In the genomic region with DNA sequence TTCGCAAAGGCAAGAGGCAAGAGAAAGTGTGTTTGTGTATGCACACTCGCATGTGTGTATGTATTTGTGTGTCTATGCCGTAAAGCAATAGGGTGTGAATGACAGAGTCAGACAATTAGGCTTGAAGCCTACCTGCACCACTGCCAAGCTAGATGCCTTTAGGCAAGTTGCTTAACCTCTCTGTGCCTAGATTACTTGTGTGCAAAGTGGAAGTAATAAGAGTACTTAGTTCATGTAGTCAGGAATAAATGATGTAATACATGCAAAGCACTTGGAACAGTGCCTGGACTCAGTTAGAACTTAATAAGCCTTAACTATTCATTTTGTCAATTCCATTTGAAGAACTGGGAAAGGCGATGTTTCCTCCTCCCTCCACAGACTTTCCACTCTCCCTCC, we compare ENCODE assay signal across 25 cellular contexts. TPM values are rescaled to one million over a fixed set of nuclear protein-coding genes. Genes with fewer than 3 reads are reported as not detected.
DNase-seq lines count a peak whose midpoint lies in the region; ATAC-seq and TF ChIP-seq lines count a peak whose summit lies in the region.
"Had no signal": no experiment of that assay in that cellular context is flagged by ENCODE, and none has a peak within 500 bp of the region (broad histone marks: within the 10 kb centered on the region; RNA-seq: fewer than 3 reads in every experiment).

No MANE protein-coding gene starts in this region.

- 89% methylated on average over 4 of the region's 4 CpGs for WGBS in right cardiac atrium

- H3K27ac ChIP-seq in right cardiac atrium (ENCODE audit: low read length), result peak overlapping the region; percentile 1
- no peak overlapping the region for H3K27ac ChIP-seq in left lung
- H3K27ac ChIP-seq: gastroesophageal sphincter, WERI-Rb-1 had no signal

- peaks cover 46% of the 10 kb centered on the region for H3K27me3 Mint-ChIP-seq in stimulated activated memory B cell treated with anti-CD40 and anti-IgM and Interleukin-4, amounts not matched to agents 10 μg/mL and 1 μg/mL and 100 μg/mL, for 72 hours
- H3K27me3 Mint-ChIP-seq: activated CD4-positive, alpha-beta memory T cell treated with anti-CD3 and anti-CD28 coated beads, Interleukin-2, amount 10 ng/mL, durations not matched to agents 7 days and 5 days; CD8-positive, alpha-beta memory T cell had no signal

- H3K36me3 Mint-ChIP-seq in stimulated activated memory B cell treated with anti-CD40 and anti-IgM and Interleukin-4, amounts not matched to agents 10 μg/mL and 1 μg/mL and 100 μg/mL, for 72 hours, result no peaks in the 10 kb centered on the region
- H3K36me3 Mint-ChIP-seq: natural killer cell had no signal

- DNase-seq in right cardiac atrium (no peak), cardiac septum (ENCODE audit: low spot score) (no peak), cardiac fibroblast (ENCODE audit: low read depth in 2 of 2) (peak; percentile 22 to 31), left lung (no peak), iPS-NIHi11 (ENCODE audit: low spot score) (no peak), KBM-7 (no peak)
- DNase-seq: activated CD4-positive, alpha-beta memory T cell treated with anti-CD3 and anti-CD28 coated beads, Interleukin-2, amount 10 ng/mL, durations not matched to agents 7 days and 5 days; activated T-cell treated with anti-CD3 and anti-CD28 coated beads, Interleukin-2, amount 50 U/mL, for 48 hours; CD8-positive, alpha-beta memory T cell; effector memory CD8-positive, alpha-beta T cell; EL; H9; Karpas-422; natural killer cell; NCI-H1417 treated with DMSO at 0.1 percent for 48 hours; NCI-H446; stimulated activated naive CD4-positive, alpha-beta T cell treated with Interleukin-2 at 50 U/mL for 16 hours; WERI-Rb-1 had no signal

- H3K4me1 Mint-ChIP-seq in stimulated activated memory B cell treated with anti-CD40 and anti-IgM and Interleukin-4, amounts not matched to agents 10 μg/mL and 1 μg/mL and 100 μg/mL, for 72 hours, result peaks cover 7% of the 10 kb centered on the region

- peaks cover 18% of the 10 kb centered on the region for H3K4me1 ChIP-seq in right cardiac atrium (ENCODE audit: control insufficient read depth, insufficient read depth, low read length)
- H3K4me1 ChIP-seq in left lung, result peaks cover 0 to 18% of the 10 kb centered on the region in 2 donors

- H3K27me3 ChIP-seq in right cardiac atrium (ENCODE audit: control insufficient read depth, insufficient read depth) (no peaks in the 10 kb centered on the region), left lung (no peaks in the 10 kb centered on the region)
- H3K27me3 ChIP-seq: gastroesophageal sphincter had no signal

- no peak overlapping the region for H3K27ac Mint-ChIP-seq in stimulated activated memory B cell treated with anti-CD40 and anti-IgM and Interleukin-4, amounts not matched to agents 10 μg/mL and 1 μg/mL and 100 μg/mL, for 72 hours
- H3K27ac Mint-ChIP-seq: activated CD4-positive, alpha-beta memory T cell treated with anti-CD3 and anti-CD28 coated beads, Interleukin-2, amount 10 ng/mL, durations not matched to agents 7 days and 5 days; CD8-positive, alpha-beta memory T cell; effector memory CD8-positive, alpha-beta T cell; H9; T-helper 1 cell treated with Interleukin-12 subunit alpha and Interleukin-12 subunit beta and Interleukin-4 antibody, amounts not matched to agents 30 μg/mL and 1 μg/mL, for 36 hours had no signal

- no peak for TF ChIP-seq CTCF in cardiac fibroblast (IDR thresholded peaks at IDR 0.05; ENCODE audit: low read depth, low read length)
- TF ChIP-seq CTCF in left lung (IDR thresholded peaks at IDR 0.05), result no peak

- no peak overlapping the region for H3K4me3 ChIP-seq in right cardiac atrium (ENCODE audit: low read length)
- no peak overlapping the region for H3K4me3 ChIP-seq in cardiac fibroblast (replicated peaks in 1 of 2; ENCODE audit: low read depth in 2 of 2, low read length in 2 of 2)
- H3K4me3 ChIP-seq in left lung, result no peak overlapping the region
- H3K4me3 ChIP-seq: gastroesophageal sphincter, lung had no signal

- H3K4me3 Mint-ChIP-seq in stimulated activated memory B cell treated with anti-CD40 and anti-IgM and Interleukin-4, amounts not matched to agents 10 μg/mL and 1 μg/mL and 100 μg/mL, for 72 hours, result no peak overlapping the region
- H3K4me3 Mint-ChIP-seq: activated CD4-positive, alpha-beta memory T cell treated with anti-CD3 and anti-CD28 coated beads, Interleukin-2, amount 10 ng/mL, durations not matched to agents 7 days and 5 days; CD8-positive, alpha-beta memory T cell; effector memory CD8-positive, alpha-beta T cell; H9; natural killer cell; T-helper 1 cell treated with Interleukin-12 subunit alpha and Interleukin-12 subunit beta and Interleukin-4 antibody, amounts not matched to agents 30 μg/mL and 1 μg/mL, for 36 hours had no signal

- ATAC-seq in right cardiac atrium, result no peak
- ATAC-seq in left lung, result peak; percentile 62
- no peak for ATAC-seq in stimulated activated memory B cell treated with anti-CD40 and anti-IgM and Interleukin-4, amounts not matched to agents 10 μg/mL and 1 μg/mL and 100 μg/mL, for 72 hours
- no peak for ATAC-seq in HG03095 (IDR thresholded peaks at IDR 0.05; ENCODE audit: unreplicated experiment)
- ATAC-seq: activated naive CD4-positive, alpha-beta T cell treated with anti-CD3 and anti-CD28 coated beads, Interleukin-2, amount 50 U/mL, for 72 hours; effector memory CD8-positive, alpha-beta T cell; gastroesophageal sphincter; natural killer cell had no signal

- intact Hi-C loops in right cardiac atrium (cut with DNase I), result loop anchor here in 3 of 4 donors (10.0 kb wide), 3 partner anchors 54 to 124 kb away; a partner anchor contains a TSS
- intact Hi-C loops in cardiac septum (cut with DNase I), result no loop called here
- intact Hi-C loops in left lung (cut with DNase I), result no loop called here

- H3K36me3 ChIP-seq in left lung, result peaks cover 0 to 58% of the 10 kb centered on the region in 2 donors
- H3K36me3 ChIP-seq: gastroesophageal sphincter, WERI-Rb-1 had no signal

- in situ Hi-C loops in KBM-7 (cut with MboI; ENCODE audit: low pct_unique_long_range_greater_than_20kb, low sequenced_read_pairs), result no loop called here

- H3K9me3 ChIP-seq in right cardiac atrium (ENCODE audit: control insufficient read depth, low read length), result no peaks in the 10 kb centered on the region
- no peaks in the 10 kb centered on the region for H3K9me3 ChIP-seq in left lung
- H3K9me3 ChIP-seq: gastroesophageal sphincter had no signal

- H3K9me3 Mint-ChIP-seq in stimulated activated memory B cell treated with anti-CD40 and anti-IgM and Interleukin-4, amounts not matched to agents 10 μg/mL and 1 μg/mL and 100 μg/mL, for 72 hours, result no peaks in the 10 kb centered on the region
- H3K9me3 Mint-ChIP-seq: activated CD4-positive, alpha-beta memory T cell treated with anti-CD3 and anti-CD28 coated beads, Interleukin-2, amount 10 ng/mL, durations not matched to agents 7 days and 5 days; CD8-positive, alpha-beta memory T cell; effector memory CD8-positive, alpha-beta T cell; H9; natural killer cell; T-helper 1 cell treated with Interleukin-12 subunit alpha and Interleukin-12 subunit beta and Interleukin-4 antibody, amounts not matched to agents 30 μg/mL and 1 μg/mL, for 36 hours had no signal

RNA-seq across cellular contexts. Expression of a gene that starts 31.7 kb away (rescaled TPM):
- total RNA-seq in right cardiac atrium (10 to 100 TPM in 2 of 4 donors, 1 to 10 TPM in 2; 3.0 to 13.7 (median 11.0) TPM), cardiac septum (3.6 TPM), left lung (100 to 1,000 TPM in 1 of 2 donors, 10 to 100 TPM in 1; 64.1 to 126 TPM)
- 4.9 TPM for polyA plus RNA-seq in right cardiac atrium

RNA-seq across cellular contexts. Expression of a gene that starts 37.0 kb away (rescaled TPM):
- under 1 TPM in 1 of 4 donors, not detected in 3; 0.20 TPM for total RNA-seq in right cardiac atrium
- polyA plus RNA-seq in right cardiac atrium, result 0.07 TPM
- total RNA-seq in cardiac septum, result not detected
- 1 to 10 TPM in 1 of 2 donors, under 1 TPM in 1; 0.29 to 1.1 TPM for total RNA-seq in left lung
- total RNA-seq: activated CD4-positive, alpha-beta memory T cell treated with anti-CD3 and anti-CD28 coated beads, Interleukin-2, amount 10 ng/mL, durations not matched to agents 7 days and 5 days; activated naive CD4-positive, alpha-beta T cell treated with anti-CD3 and anti-CD28 coated beads, Interleukin-2, amount 50 U/mL, for 72 hours; CD8-positive, alpha-beta memory T cell; natural killer cell; posterior vena cava had no signal
- polyA plus RNA-seq: CD8-positive, alpha-beta memory T cell had no signal

RNA-seq across cellular contexts. Expression of a gene that starts 54.7 kb away (rescaled TPM):
- 100 to 1,000 TPM in 3 of 4 donors, 10 to 100 TPM in 1; 77.4 to 414 (median 243) TPM for total RNA-seq in right cardiac atrium
- 398 TPM for polyA plus RNA-seq in right cardiac atrium
- 246 TPM for total RNA-seq in cardiac septum
- total RNA-seq in left lung, result 10 to 100 TPM; 10.6 to 89.1 TPM
- polyA plus RNA-seq: CD8-positive, alpha-beta memory T cell had no signal

Comparison
In these comparisons a context has a peak if more than half of its experiments do, and no peak if none do; other contexts are left out.
1. intact Hi-C loops: an anchor here in right cardiac atrium (10.0 kb wide); none called in cardiac septum and left lung.
2. DNase-seq: peak in cardiac fibroblast (2 of 2); none in right cardiac atrium (0 of 3), cardiac septum (single experiment), left lung (0 of 2), iPS-NIHi11 (single experiment) and KBM-7 (single experiment).
3. RNA of a gene that starts 31.7 kb away (total RNA-seq): 64.1 to 126 TPM in left lung; 3.0 to 13.7 TPM in right cardiac atrium and 3.6 TPM in cardiac septum (single experiment); every median in the first group is over 4 times any median in the second.